ENCODE assay signal across 8 cellular contexts in genomic region chr2:12057436-12058166, GRCh38.
DNase-seq lines count a peak whose midpoint lies in the region; ATAC-seq and TF ChIP-seq lines count a peak whose summit lies in the region.

No MANE protein-coding gene starts in this region.

- TF ChIP-seq CTCF in left ventricle myocardium inferior (IDR thresholded peaks at IDR 0.05; ENCODE audit: borderline replicate concordance) (no peak), uterus (IDR thresholded peaks at IDR 0.05) (no peak), foreskin keratinocyte (conservative IDR thresholded peaks at IDR 0.05) (no peak)

- intact Hi-C loops in left ventricle myocardium inferior (cut with micrococcal nuclease) (no loop called here), uterus (cut with DNase I; ENCODE audit: low total_unique reads) (no loop called here)

- peak; percentile 15 for DNase-seq in activated CD4-positive, alpha-beta T cell treated with anti-CD3 and anti-CD28 coated beads for 1 hour
- no peak for DNase-seq in activated CD4-positive, alpha-beta T cell treated with anti-CD3 and anti-CD28 coated beads, Interleukin-2, amount 50 U/mL, for 1 hour
- DNase-seq in SIG-M5 (lab: John Stamatoyannopoulos, UW) (peak; percentile 44), left ventricle myocardium inferior (peak; percentile 22), uterus (peak; percentile 17 to 20), middle frontal gyrus (ENCODE audit: extremely low spot score, low spot score) (no peak), foreskin keratinocyte (no peak)

- H3K27me3 ChIP-seq in left ventricle myocardium inferior (ENCODE audit: low read depth) (no peaks in the 10 kb centered on the region), uterus (no peaks in the 10 kb centered on the region), foreskin keratinocyte (peaks cover 41% of the 10 kb centered on the region)

- H3K9me3 ChIP-seq in left ventricle myocardium inferior (replicated peaks) (no peaks in the 10 kb centered on the region), uterus (no peaks in the 10 kb centered on the region)

- H3K4me1 ChIP-seq in left ventricle myocardium inferior: no peaks in the 10 kb centered on the region
- H3K4me1 ChIP-seq in uterus: no peaks in the 10 kb centered on the region
- no peaks in the 10 kb centered on the region for H3K4me1 ChIP-seq in foreskin keratinocyte

- H3K4me3 ChIP-seq in left ventricle myocardium inferior (no peak overlapping the region), uterus (no peak overlapping the region)

- no peak overlapping the region for H3K27ac ChIP-seq in left ventricle myocardium inferior (replicated peaks)
- no peak overlapping the region for H3K27ac ChIP-seq in uterus
- H3K27ac ChIP-seq in foreskin keratinocyte: no peak overlapping the region

- H3K36me3 ChIP-seq in left ventricle myocardium inferior: no peaks in the 10 kb centered on the region
- H3K36me3 ChIP-seq in uterus: no peaks in the 10 kb centered on the region

- ATAC-seq in HG03045 (IDR thresholded peaks at IDR 0.05; ENCODE audit: unreplicated experiment) (peak; percentile 65), foreskin keratinocyte (no peak)

- TF ChIP-seq POLR2A in uterus (IDR thresholded peaks at IDR 0.05): no peak

Comparison
In these comparisons a context has a peak if more than half of its experiments do, and no peak if none do; other contexts are left out.
1. DNase-seq: peak in activated CD4-positive, alpha-beta T cell treated with anti-CD3 and anti-CD28 coated beads for 1 hour (single experiment), SIG-M5 (single experiment), left ventricle myocardium inferior (single experiment) and uterus (2 of 2); none in activated CD4-positive, alpha-beta T cell treated with anti-CD3 and anti-CD28 coated beads, Interleukin-2, amount 50 U/mL, for 1 hour (single experiment), middle frontal gyrus (single experiment) and foreskin keratinocyte (0 of 2).